1 cellular context compared by ENCODE assay signal in the genomic region with DNA sequence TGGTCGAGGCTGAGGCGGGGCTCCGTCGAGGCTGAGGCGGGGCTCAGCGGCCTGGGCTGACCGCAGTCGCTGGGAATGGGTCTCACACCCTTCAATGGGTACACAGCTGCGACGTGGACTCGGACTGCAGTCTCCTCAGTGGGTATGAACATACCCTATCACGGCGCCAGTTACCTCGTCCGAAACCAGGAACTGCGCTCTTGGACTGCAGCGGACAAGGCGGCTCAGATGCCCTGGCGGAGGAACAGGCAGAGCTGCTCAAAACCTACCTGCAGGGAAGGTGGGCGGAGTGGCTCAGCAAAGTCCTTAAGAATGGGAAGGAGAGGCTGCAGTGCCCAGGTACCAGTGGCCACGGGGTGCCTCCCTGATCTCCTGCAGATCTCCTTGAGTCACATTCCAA.
TF ChIP-seq lines count a peak whose summit lies in the region.

No MANE protein-coding gene starts in this region.

TF ChIP-seq in HCT116, 20 proteins besides CTCF, POLR2A, EP300 and RAD21 (continued from another document):
- TF ChIP-seq, protein P1, sequence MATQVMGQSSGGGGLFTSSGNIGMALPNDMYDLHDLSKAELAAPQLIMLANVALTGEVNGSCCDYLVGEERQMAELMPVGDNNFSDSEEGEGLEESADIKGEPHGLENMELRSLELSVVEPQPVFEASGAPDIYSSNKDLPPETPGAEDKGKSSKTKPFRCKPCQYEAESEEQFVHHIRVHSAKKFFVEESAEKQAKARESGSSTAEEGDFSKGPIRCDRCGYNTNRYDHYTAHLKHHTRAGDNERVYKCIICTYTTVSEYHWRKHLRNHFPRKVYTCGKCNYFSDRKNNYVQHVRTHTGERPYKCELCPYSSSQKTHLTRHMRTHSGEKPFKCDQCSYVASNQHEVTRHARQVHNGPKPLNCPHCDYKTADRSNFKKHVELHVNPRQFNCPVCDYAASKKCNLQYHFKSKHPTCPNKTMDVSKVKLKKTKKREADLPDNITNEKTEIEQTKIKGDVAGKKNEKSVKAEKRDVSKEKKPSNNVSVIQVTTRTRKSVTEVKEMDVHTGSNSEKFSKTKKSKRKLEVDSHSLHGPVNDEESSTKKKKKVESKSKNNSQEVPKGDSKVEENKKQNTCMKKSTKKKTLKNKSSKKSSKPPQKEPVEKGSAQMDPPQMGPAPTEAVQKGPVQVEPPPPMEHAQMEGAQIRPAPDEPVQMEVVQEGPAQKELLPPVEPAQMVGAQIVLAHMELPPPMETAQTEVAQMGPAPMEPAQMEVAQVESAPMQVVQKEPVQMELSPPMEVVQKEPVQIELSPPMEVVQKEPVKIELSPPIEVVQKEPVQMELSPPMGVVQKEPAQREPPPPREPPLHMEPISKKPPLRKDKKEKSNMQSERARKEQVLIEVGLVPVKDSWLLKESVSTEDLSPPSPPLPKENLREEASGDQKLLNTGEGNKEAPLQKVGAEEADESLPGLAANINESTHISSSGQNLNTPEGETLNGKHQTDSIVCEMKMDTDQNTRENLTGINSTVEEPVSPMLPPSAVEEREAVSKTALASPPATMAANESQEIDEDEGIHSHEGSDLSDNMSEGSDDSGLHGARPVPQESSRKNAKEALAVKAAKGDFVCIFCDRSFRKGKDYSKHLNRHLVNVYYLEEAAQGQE (IDR thresholded peaks at IDR 0.05; ENCODE audit: low read depth) = no peak
- no peak for TF ChIP-seq SIN3A (IDR thresholded peaks at IDR 0.05; ENCODE audit: low read depth)
- TF ChIP-seq EZH2 (IDR thresholded peaks at IDR 0.05) = no peak
